In genomic region chr10:6406220-6407033, GRCh38 we compare ENCODE assay signal across 8 cellular contexts.
DNase-seq lines count a peak whose midpoint lies in the region; ATAC-seq and TF ChIP-seq lines count a peak whose summit lies in the region.

No MANE protein-coding gene starts in this region.

- POLR2A ChIA-PET in PC-9 (lab: Charles Lee; ENCODE audit: unreplicated experiment): interaction anchor here (0.5 to 0.6 kb wide), 6 partner anchors 96 to 1673 kb away, joined by 3 to 12 read pairs (median 4); partner anchors contain the start of genes ANKRD16 and FBH1

- intact Hi-C loops in natural killer cell (cut with micrococcal nuclease): no loop called here
- intact Hi-C loops in PC-9 (cut with micrococcal nuclease; ENCODE audit: unreplicated experiment): loop anchor here (1.0 to 10.0 kb wide), 2 partner anchors 297 to 972 kb away; no protein-coding TSS in a partner anchor

- no peaks in the 10 kb centered on the region for H4K20me1 ChIP-seq in PC-9 (ENCODE audit: insufficient read depth)
- no peaks in the 10 kb centered on the region for H4K20me1 ChIP-seq in smooth muscle cell (ENCODE audit: low read depth)

- H3F3A ChIP-seq in PC-9 (ENCODE audit: insufficient read depth, low read depth) (no peaks in the 10 kb centered on the region; the same call in 1 of the 2 replicates), smooth muscle cell (ENCODE audit: low read depth) (peaks cover 8% of the 10 kb centered on the region)

- no peaks in the 10 kb centered on the region for H3K9me2 ChIP-seq in PC-9 (ENCODE audit: insufficient read depth)

- H3K4me1 ChIP-seq in PC-9 (replicated peaks; ENCODE audit: insufficient read depth): peaks cover 4% of the 10 kb centered on the region
- no peaks in the 10 kb centered on the region for H3K4me1 ChIP-seq in smooth muscle cell (ENCODE audit: low read depth)

- H3K36me3 Mint-ChIP-seq in natural killer cell: no peaks in the 10 kb centered on the region
- no peaks in the 10 kb centered on the region for H3K36me3 Mint-ChIP-seq in natural killer cell treated with Interleukin-12 subunit alpha and Interleukin-12 subunit beta and Interleukin-15 and Interleukin-18, amount 100 ng/mL, for 72 hours

- no peak overlapping the region for H3K27ac ChIP-seq in PC-9
- no peak overlapping the region for H3K27ac ChIP-seq in smooth muscle cell (ENCODE audit: low read depth)

- H3K27me3 Mint-ChIP-seq in natural killer cell (ENCODE audit: low read depth in 2 of 2): peaks cover 5 to 13% of the 10 kb centered on the region in 2 donors
- peaks cover 0 to 7% of the 10 kb centered on the region in 2 donors for H3K27me3 Mint-ChIP-seq in natural killer cell treated with Interleukin-12 subunit alpha and Interleukin-12 subunit beta and Interleukin-15 and Interleukin-18, amount 100 ng/mL, for 72 hours

- 70% methylated on average over 10 of the region's 10 CpGs for WGBS in smooth muscle cell (ENCODE audit: low lambda C conversion rate)

- no peak overlapping the region for H3K27ac Mint-ChIP-seq in natural killer cell
- no peak overlapping the region for H3K27ac Mint-ChIP-seq in natural killer cell treated with Interleukin-12 subunit alpha and Interleukin-12 subunit beta and Interleukin-15 and Interleukin-18, amount 100 ng/mL, for 72 hours

- no TSS peak for BruUV-seq in PC-9 (replicated peaks; lab: Mats Ljungman, UMichigan)

- TF ChIP-seq CTCF in natural killer cell (IDR thresholded peaks at IDR 0.05): peak; percentile 51
- peak; percentile 61 for TF ChIP-seq CTCF in PC-9 (conservative IDR thresholded peaks at IDR 0.05)
- peak; percentile 61 for TF ChIP-seq CTCF in choroid plexus epithelial cell (conservative IDR thresholded peaks at IDR 0.05; ENCODE audit: low read depth, low read length)
- TF ChIP-seq CTCF in smooth muscle cell (IDR thresholded peaks at IDR 0.05; ENCODE audit: borderline replicate concordance, insufficient read depth, poor library complexity, severe bottlenecking): peak; percentile 30

- CTCF ChIA-PET in PC-9 (lab: Charles Lee): interaction anchor here (0.7 to 0.9 kb wide), 3 partner anchors 10 to 356 kb away, joined by 3 to 5 read pairs (median 3); no protein-coding TSS in a partner anchor

- H3K36me3 ChIP-seq in PC-9 (ENCODE audit: low read depth) (no peaks in the 10 kb centered on the region), smooth muscle cell (ENCODE audit: low read depth) (no peaks in the 10 kb centered on the region)

- H3K4me1 Mint-ChIP-seq in natural killer cell: peaks cover 25 to 33% of the 10 kb centered on the region in 2 donors
- peaks cover 30 to 45% of the 10 kb centered on the region in 2 donors for H3K4me1 Mint-ChIP-seq in natural killer cell treated with Interleukin-12 subunit alpha and Interleukin-12 subunit beta and Interleukin-15 and Interleukin-18, amount 100 ng/mL, for 72 hours (ENCODE audit: low read depth in 2 of 2)

- H3K79me2 ChIP-seq in PC-9 (ENCODE audit: low read depth): no peaks in the 10 kb centered on the region
- no peaks in the 10 kb centered on the region for H3K79me2 ChIP-seq in smooth muscle cell (ENCODE audit: low read depth)

- no peak overlapping the region for H2AFZ ChIP-seq in PC-9
- H2AFZ ChIP-seq in smooth muscle cell (ENCODE audit: low read depth): no peak overlapping the region

- H3K4me3 ChIP-seq in PC-9 (no peak overlapping the region), choroid plexus epithelial cell (ENCODE audit: low read depth, low read length) (no peak overlapping the region), smooth muscle cell (no peak overlapping the region)

- no peak overlapping the region for H3K4me2 ChIP-seq in PC-9
- H3K4me2 ChIP-seq in smooth muscle cell: no peak overlapping the region

- H3K9me3 Mint-ChIP-seq in natural killer cell: no peaks in the 10 kb centered on the region
- no peaks in the 10 kb centered on the region for H3K9me3 Mint-ChIP-seq in natural killer cell treated with Interleukin-12 subunit alpha and Interleukin-12 subunit beta and Interleukin-15 and Interleukin-18, amount 100 ng/mL, for 72 hours

- DNase-seq in natural killer cell: no peak
- no peak for DNase-seq in natural killer cell treated with Interleukin-12 subunit alpha and Interleukin-12 subunit beta and Interleukin-15 and Interleukin-18, amount 100 ng/mL, for 72 hours (ENCODE audit: low spot score)
- peak; percentile 17 to 53 for DNase-seq in PC-9
- DNase-seq in choroid plexus epithelial cell (ENCODE audit: low read depth): peak; percentile 61
- no peak for DNase-seq in smooth muscle cell (lab: John Stamatoyannopoulos, UW; ENCODE audit: unreplicated experiment)
- DNase-seq in NCI-H1092 (lab: John Stamatoyannopoulos, UW): no peak
- DNase-seq in COR-L47 (lab: John Stamatoyannopoulos, UW): no peak
- no peak for DNase-seq in C1 segment of cervical spinal cord (lab: John Stamatoyannopoulos, UW)

- H3K9me3 ChIP-seq in PC-9 (ENCODE audit: insufficient read depth, low read depth) (no peaks in the 10 kb centered on the region), smooth muscle cell (replicated peaks; ENCODE audit: low read depth) (no peaks in the 10 kb centered on the region)

- H3K27me3 ChIP-seq in PC-9 (ENCODE audit: insufficient read depth, low read depth) (no peaks in the 10 kb centered on the region), smooth muscle cell (ENCODE audit: low read depth) (no peaks in the 10 kb centered on the region)

- no peak overlapping the region for H3K9ac ChIP-seq in smooth muscle cell (ENCODE audit: low read depth)

- no peak overlapping the region for H3K4me3 Mint-ChIP-seq in natural killer cell
- H3K4me3 Mint-ChIP-seq in natural killer cell treated with Interleukin-12 subunit alpha and Interleukin-12 subunit beta and Interleukin-15 and Interleukin-18, amount 100 ng/mL, for 72 hours: no peak overlapping the region

- no peak for ATAC-seq in natural killer cell
- no peak for ATAC-seq in natural killer cell treated with Interleukin-12 subunit alpha and Interleukin-12 subunit beta and Interleukin-15 and Interleukin-18, amount 100 ng/mL, for 72 hours

Comparison
In these comparisons a context has a peak if more than half of its experiments do, and no peak if none do; other contexts are left out.
1. DNase-seq: peak in PC-9 (2 of 2) and choroid plexus epithelial cell (single experiment); none in natural killer cell (single experiment), natural killer cell treated with Interleukin-12 subunit alpha and Interleukin-12 subunit beta and Interleukin-15 and Interleukin-18, amount 100 ng/mL, for 72 hours (single experiment), smooth muscle cell (single experiment), NCI-H1092 (single experiment), COR-L47 (single experiment) and C1 segment of cervical spinal cord (0 of 14).
2. Peak in every context shown above with its lines, with median percentiles within 50 percentile points of each other: CTCF ChIP-seq.